In the genomic region with DNA sequence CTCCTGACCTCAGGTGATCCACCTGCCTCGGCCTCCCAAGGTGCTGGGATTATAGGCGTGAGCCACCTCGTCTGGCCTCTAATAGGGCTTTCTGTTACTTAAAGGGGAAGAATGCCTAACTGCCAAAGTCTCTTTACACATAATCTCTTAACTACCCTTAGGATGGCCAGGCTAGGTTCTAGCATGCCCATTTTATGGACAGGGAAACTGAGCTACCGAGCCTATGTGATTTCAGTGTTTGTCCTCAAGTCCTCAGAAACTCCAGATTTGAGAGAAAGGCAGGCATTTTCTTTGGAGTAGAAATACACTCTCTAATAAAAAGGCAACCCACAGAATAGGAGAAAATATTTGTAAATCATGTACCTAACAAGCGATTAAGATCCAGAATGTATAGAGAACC, we compare ENCODE assay signal across 34 cellular contexts. TPM values are rescaled to one million over a fixed set of nuclear protein-coding genes. Genes with fewer than 3 reads are reported as not detected.
"Had no signal": no experiment of that assay in that cellular context is flagged by ENCODE, and none has a peak within 500 bp of the region (broad histone marks: within the 10 kb centered on the region; RNA-seq: fewer than 3 reads in every experiment).

No MANE protein-coding gene starts in this region.

- H3K9me3 ChIP-seq: ascending aorta had no signal

- FAIRE-seq: bronchial epithelial cell, TTC549 had no signal

- DNase-seq: activated CD4-positive, alpha-beta memory T cell treated with anti-CD3 and anti-CD28 coated beads, Interleukin-2, amount 10 ng/mL, durations not matched to agents 7 days and 5 days; activated CD4-positive, alpha-beta T cell treated with anti-CD3 and anti-CD28 coated beads for 1 hour; activated CD4-positive, alpha-beta T cell treated with anti-CD3 and anti-CD28 coated beads for 36 hours; activated CD4-positive, alpha-beta T cell treated with anti-CD3 and anti-CD28 coated beads for 48 hours; activated CD4-positive, alpha-beta T cell treated with anti-CD3 and anti-CD28 coated beads, Interleukin-2, amount 10 ng/mL, durations not matched to agents 7 days and 5 days; activated CD4-positive, alpha-beta T cell treated with anti-CD3 and anti-CD28 coated beads, Interleukin-2, amount 50 U/mL, for 48 hours; activated CD4-positive, CD25-positive, alpha-beta regulatory T cell; activated CD8-positive, alpha-beta memory T cell treated with anti-CD3 and anti-CD28 coated beads for 24 hours; activated CD8-positive, alpha-beta memory T cell treated with anti-CD3 and anti-CD28 coated beads, Interleukin-2, amount 10 ng/mL, durations not matched to agents 7 days and 5 days; activated CD8-positive, alpha-beta memory T cell treated with anti-CD3 and anti-CD28 coated beads, Interleukin-2, amount 50 U/mL, for 48 hours; activated CD8-positive, alpha-beta T cell treated with anti-CD3 and anti-CD28 coated beads, Interleukin-2, amount 10 ng/mL, durations not matched to agents 7 days and 5 days; activated effector memory CD4-positive, alpha-beta T cell treated with Interleukin-2 at 50 U/mL for 16 hours; activated gamma-delta T cell; activated naive CD4-positive, alpha-beta T cell treated with anti-CD3 and anti-CD28 coated beads, Interleukin-2, amount 10 ng/mL, durations not matched to agents 7 days and 5 days; activated naive CD4-positive, alpha-beta T cell treated with Interleukin-2 at 50 U/mL for 16 hours; activated naive CD8-positive, alpha-beta T cell treated with anti-CD3 and anti-CD28 coated beads, Interleukin-2, amount 10 ng/mL, durations not matched to agents 7 days and 5 days; activated naive CD8-positive, alpha-beta T cell treated with anti-CD3 and anti-CD28 coated beads, Interleukin-2, amount 50 U/mL, for 24 hours; activated T-cell treated with anti-CD3 and anti-CD28 coated beads, Interleukin-2, amount 50 U/mL, for 24 hours; activated T-cell treated with anti-CD3 and anti-CD28 coated beads, Interleukin-2, amount 50 U/mL, for 48 hours; amygdala; anterior cingulate cortex; caudate nucleus; T-helper 1 cell; T-helper 2 cell; T-helper 9 cell; WERI-Rb-1 had no signal

- H3K27ac ChIP-seq: ascending aorta, cardiac muscle cell, WERI-Rb-1 had no signal

- H3K27me3 ChIP-seq: ascending aorta, cardiac muscle cell had no signal

- ATAC-seq: activated CD4-positive, alpha-beta T cell treated with anti-CD3 and anti-CD28 coated beads for 36 hours; activated CD4-positive, CD25-positive, alpha-beta regulatory T cell treated with anti-CD3 and anti-CD28 coated beads, Interleukin-2, amount 50 U/mL, for 24 hours; activated CD8-positive, alpha-beta memory T cell treated with anti-CD3 and anti-CD28 coated beads, Interleukin-2, amount 10 ng/mL, durations not matched to agents 7 days and 5 days; activated CD8-positive, alpha-beta T cell treated with anti-CD3 and anti-CD28 coated beads, Interleukin-2, amount 10 ng/mL, durations not matched to agents 7 days and 5 days; activated naive CD8-positive, alpha-beta T cell treated with anti-CD3 and anti-CD28 coated beads, Interleukin-2, amount 50 U/mL, for 24 hours; WTC11 had no signal

- H3K36me3 ChIP-seq: ascending aorta, cardiac muscle cell, WERI-Rb-1 had no signal

- H3K4me1 ChIP-seq: ascending aorta had no signal

- H3K4me3 ChIP-seq: ascending aorta, cardiac muscle cell had no signal

RNA-seq across cellular contexts. Expression of gene GLOD5, which starts 12.4 kb away (rescaled TPM):
- total RNA-seq: activated CD4-positive, alpha-beta memory T cell treated with anti-CD3 and anti-CD28 coated beads, Interleukin-2, amount 10 ng/mL, durations not matched to agents 7 days and 5 days; activated CD4-positive, alpha-beta T cell treated with anti-CD3 and anti-CD28 coated beads for 36 hours; activated CD4-positive, alpha-beta T cell treated with anti-CD3 and anti-CD28 coated beads, Interleukin-2, amount 10 ng/mL, durations not matched to agents 7 days and 5 days; activated CD8-positive, alpha-beta memory T cell treated with anti-CD3 and anti-CD28 coated beads, Interleukin-2, amount 10 ng/mL, durations not matched to agents 7 days and 5 days; activated CD8-positive, alpha-beta T cell treated with anti-CD3 and anti-CD28 coated beads, Interleukin-2, amount 10 ng/mL, durations not matched to agents 7 days and 5 days; activated naive CD8-positive, alpha-beta T cell treated with anti-CD3 and anti-CD28 coated beads, Interleukin-2, amount 10 ng/mL, durations not matched to agents 7 days and 5 days; activated T-helper 2 cell treated with anti-CD3 and anti-CD28 coated beads, Interferon-gamma antibody, Interleukin-2, Interleukin-4, amounts not matched to agents 10 μg/mL and 5 μg/mL and 100 μg/mL, durations not matched to agents 14 hours and 24 hours and 36 hours; ascending aorta; bronchial epithelial cell; cardiac muscle cell; cerebellum; WTC11 had no signal
- polyA plus RNA-seq: cardiac muscle cell had no signal

RNA-seq across cellular contexts. Expression of gene GATA1, which starts 37.2 kb away (rescaled TPM):
- total RNA-seq: activated CD4-positive, alpha-beta memory T cell treated with anti-CD3 and anti-CD28 coated beads, Interleukin-2, amount 10 ng/mL, durations not matched to agents 7 days and 5 days; activated CD4-positive, alpha-beta T cell treated with anti-CD3 and anti-CD28 coated beads for 36 hours; activated CD4-positive, alpha-beta T cell treated with anti-CD3 and anti-CD28 coated beads, Interleukin-2, amount 10 ng/mL, durations not matched to agents 7 days and 5 days; activated CD8-positive, alpha-beta memory T cell treated with anti-CD3 and anti-CD28 coated beads, Interleukin-2, amount 10 ng/mL, durations not matched to agents 7 days and 5 days; activated CD8-positive, alpha-beta T cell treated with anti-CD3 and anti-CD28 coated beads, Interleukin-2, amount 10 ng/mL, durations not matched to agents 7 days and 5 days; activated naive CD8-positive, alpha-beta T cell treated with anti-CD3 and anti-CD28 coated beads, Interleukin-2, amount 10 ng/mL, durations not matched to agents 7 days and 5 days; activated T-helper 2 cell treated with anti-CD3 and anti-CD28 coated beads, Interferon-gamma antibody, Interleukin-2, Interleukin-4, amounts not matched to agents 10 μg/mL and 5 μg/mL and 100 μg/mL, durations not matched to agents 14 hours and 24 hours and 36 hours; ascending aorta; bronchial epithelial cell; cardiac muscle cell; cerebellum had no signal
